Comparison of ENCODE assay signal across 11 cellular contexts in the genomic region with DNA sequence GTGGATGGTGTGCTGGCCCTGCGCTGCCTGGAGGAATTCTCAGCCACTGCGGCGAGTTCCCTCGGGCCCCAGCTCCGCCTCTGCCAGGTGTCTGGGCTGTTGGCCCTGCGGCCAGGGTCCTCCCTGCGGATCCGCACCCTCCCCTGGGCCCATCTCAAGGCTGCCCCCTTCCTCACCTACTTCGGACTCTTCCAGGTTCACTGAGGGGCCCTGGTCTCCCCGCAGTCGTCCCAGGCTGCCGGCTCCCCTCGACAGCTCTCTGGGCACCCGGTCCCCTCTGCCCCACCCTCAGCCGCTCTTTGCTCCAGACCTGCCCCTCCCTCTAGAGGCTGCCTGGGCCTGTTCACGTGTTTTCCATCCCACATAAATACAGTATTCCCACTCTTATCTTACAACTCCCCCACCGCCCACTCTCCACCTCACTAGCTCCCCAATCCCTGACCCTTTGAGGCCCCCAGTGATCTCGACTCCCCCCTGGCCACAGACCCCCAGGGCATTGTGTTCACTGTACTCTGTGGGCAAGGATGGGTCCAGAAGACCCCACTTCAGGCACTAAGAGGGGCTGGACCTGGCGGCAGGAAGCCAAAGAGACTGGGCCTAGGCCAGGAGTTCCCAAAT. TPM values are rescaled to one million over a fixed set of nuclear protein-coding genes. Genes with fewer than 3 reads are reported as not detected.
A peak's percentile ranks its signal among the peaks of the same experiment; 100 is the strongest.
DNase-seq lines count a peak whose midpoint lies in the region; ATAC-seq and TF ChIP-seq lines count a peak whose summit lies in the region.
"Had no signal": no experiment of that assay in that cellular context is flagged by ENCODE, and none has a peak within 500 bp of the region (broad histone marks: within the 10 kb centered on the region; RNA-seq: fewer than 3 reads in every experiment).

No MANE protein-coding gene starts in this region.

- peak overlapping the region in 1 of 8 donors; percentile 42 for H3K27ac Mint-ChIP-seq in CD8-positive, alpha-beta memory T cell

- POLR2A ChIA-PET in CD8-positive, alpha-beta memory T cell (lab: Charles Lee): no interaction called here

- intact Hi-C loops in psoas muscle (cut with DNase I): no loop called here

- TF ChIP-seq CTCF in right atrium auricular region (IDR thresholded peaks at IDR 0.05) (no peak), psoas muscle (IDR thresholded peaks at IDR 0.05) (no peak)

- peaks cover 0 to 4% of the 10 kb centered on the region in 2 donors for H3K27me3 Mint-ChIP-seq in CD8-positive, alpha-beta memory T cell

- peaks cover 37 to 42% (median 42%) of the 10 kb centered on the region in 3 donors for H3K4me1 Mint-ChIP-seq in CD8-positive, alpha-beta memory T cell

- TF ChIP-seq POLR2A in Raji (IDR thresholded peaks at IDR 0.05; ENCODE audit: insufficient read depth, low read depth, low read length): 0 out of 2 replicates have a peak, but pooled peaks have one; percentile 8

- peak overlapping the region; percentile 94 for H3K27ac ChIP-seq in BLaER1
- peak overlapping the region; percentile 86 to 95 for H3K27ac ChIP-seq in right atrium auricular region
- H3K27ac ChIP-seq in psoas muscle: peak overlapping the region; percentile 94
- no peak overlapping the region for H3K27ac ChIP-seq in CD8-positive, alpha-beta memory T cell (ENCODE audit: low read depth, low read length)

- H4K20me1 ChIP-seq in BLaER1: peaks cover under 1% of the 10 kb centered on the region; the same call in 1 of the 2 replicates

- no peak overlapping the region for H3K4me3 Mint-ChIP-seq in CD8-positive, alpha-beta memory T cell

- H3K9ac ChIP-seq in BLaER1: peak overlapping the region; percentile 96; the same call in 1 of the 2 replicates

- H3K4me2 ChIP-seq in BLaER1: peak overlapping the region; percentile 100

- ATAC-seq in psoas muscle: no peak
- no peak for ATAC-seq in GM18502 (IDR thresholded peaks at IDR 0.05; ENCODE audit: poor library complexity, unreplicated experiment)

- no peaks in the 10 kb centered on the region for H3K36me3 ChIP-seq in BLaER1
- no peaks in the 10 kb centered on the region for H3K36me3 ChIP-seq in right atrium auricular region
- no peaks in the 10 kb centered on the region for H3K36me3 ChIP-seq in psoas muscle (ENCODE audit: insufficient read depth in 1 of 2, low read depth in 1 of 2)
- no peaks in the 10 kb centered on the region for H3K36me3 ChIP-seq in CD8-positive, alpha-beta memory T cell (ENCODE audit: insufficient read depth, low read length)

- CTCF ChIA-PET in CD8-positive, alpha-beta memory T cell (lab: Charles Lee): interaction anchor here (1.6 to 2.6 kb wide), 3 partner anchors 34 to 201 kb away, joined by 6 to 10 read pairs (median 9); partner anchors contain the start of gene TMEM95

- H3K27me3 ChIP-seq in BLaER1 (no peaks in the 10 kb centered on the region), right atrium auricular region (no peaks in the 10 kb centered on the region), psoas muscle (ENCODE audit: insufficient read depth in 3 of 3, low read length in 2 of 3) (no peaks in the 10 kb centered on the region)
- H3K27me3 ChIP-seq in CD8-positive, alpha-beta memory T cell (ENCODE audit: insufficient read depth, low read length, poor library complexity, severe bottlenecking): no peaks in the 10 kb centered on the region

- peaks cover 0 to 26% (median 2%) of the 10 kb centered on the region in 3 donors for H3K36me3 Mint-ChIP-seq in CD8-positive, alpha-beta memory T cell

- peaks cover 0 to 2% (median 0%) of the 10 kb centered on the region in 5 donors for H3K9me3 Mint-ChIP-seq in CD8-positive, alpha-beta memory T cell

- DNase-seq in right atrium auricular region (ENCODE audit: low spot score) (no peak), psoas muscle (no peak), SIG-M5 treated with dmso at 0.1 percent for 504 hours (lab: John Stamatoyannopoulos, UW; ENCODE audit: unreplicated experiment) (no peak)
- no peak for DNase-seq in activated CD8-positive, alpha-beta memory T cell treated with anti-CD3 and anti-CD28 coated beads, Interleukin-2, amount 50 U/mL, for 4 hours
- no peak for DNase-seq in CD8-positive, alpha-beta memory T cell
- DNase-seq: NCI-H1436 treated with DMSO at 0.1 percent for 48 hours, T1000 had no signal

- H3K4me3 ChIP-seq in BLaER1: no peak overlapping the region
- H3K4me3 ChIP-seq in right atrium auricular region: no peak overlapping the region
- H3K4me3 ChIP-seq in psoas muscle: no peak overlapping the region
- no peak overlapping the region for H3K4me3 ChIP-seq in CD8-positive, alpha-beta memory T cell (ENCODE audit: low read length)
- H3K4me3 ChIP-seq: lung had no signal

- WGBS in psoas muscle, 3 donors: 59 to 67% (median 66%) methylated on average over 16 to 19 of the region's 19 CpGs

- H3K4me1 ChIP-seq in BLaER1 (peaks cover 60% of the 10 kb centered on the region), right atrium auricular region (peaks cover 0 to 47% of the 10 kb centered on the region in 2 donors), psoas muscle (peaks cover 29% of the 10 kb centered on the region)
- peaks cover 51% of the 10 kb centered on the region for H3K4me1 ChIP-seq in CD8-positive, alpha-beta memory T cell (ENCODE audit: insufficient read depth, low read length)

- no peaks in the 10 kb centered on the region for H3K9me3 ChIP-seq in BLaER1
- H3K9me3 ChIP-seq in right atrium auricular region: no peaks in the 10 kb centered on the region
- no peaks in the 10 kb centered on the region for H3K9me3 ChIP-seq in psoas muscle
- H3K9me3 ChIP-seq in CD8-positive, alpha-beta memory T cell (ENCODE audit: low read length): no peaks in the 10 kb centered on the region

RNA-seq across cellular contexts. Expression of gene TNFSF13, which starts 1.3 kb away (rescaled TPM):
- 10 to 100 TPM; 11.0 to 16.9 TPM for total RNA-seq in right atrium auricular region
- total RNA-seq in psoas muscle: 1 to 10 TPM; 4.0 to 5.4 (median 4.5) TPM
- 1 to 10 TPM; 2.8 to 4.3 (median 3.1) TPM for polyA plus RNA-seq in psoas muscle
- total RNA-seq in CD8-positive, alpha-beta memory T cell: 1 to 10 TPM in 1 of 2 experiments, under 1 TPM in 1; 0.80 to 1.6 TPM
- polyA plus RNA-seq in CD8-positive, alpha-beta memory T cell: not detected

RNA-seq across cellular contexts. Expression of gene SENP3, which starts 4.5 kb away (rescaled TPM):
- total RNA-seq in right atrium auricular region (10 to 100 TPM; 45.9 to 56.1 TPM), psoas muscle (10 to 100 TPM; 24.0 to 40.7 (median 38.3) TPM)
- polyA plus RNA-seq in psoas muscle: 10 to 100 TPM; 44.1 to 90.5 (median 76.1) TPM
- total RNA-seq in CD8-positive, alpha-beta memory T cell: 100 to 1,000 TPM; 111 to 121 TPM
- 12.0 TPM for polyA plus RNA-seq in CD8-positive, alpha-beta memory T cell

RNA-seq across cellular contexts. Expression of gene TNFSF12, which starts 8.4 kb away (rescaled TPM):
- total RNA-seq in right atrium auricular region: 10 to 100 TPM; 39.6 to 50.2 TPM
- total RNA-seq in psoas muscle: 10 to 100 TPM; 14.3 to 23.4 (median 15.6) TPM
- polyA plus RNA-seq in psoas muscle: 10 to 100 TPM; 10.2 to 18.9 (median 13.8) TPM
- 10 to 100 TPM; 18.6 to 22.5 TPM for total RNA-seq in CD8-positive, alpha-beta memory T cell
- polyA plus RNA-seq in CD8-positive, alpha-beta memory T cell: 60.8 TPM

RNA-seq across cellular contexts. Expression of gene CD68, which starts 22.2 kb away (rescaled TPM):
- total RNA-seq in right atrium auricular region (10 to 100 TPM; 16.2 to 54.2 TPM), psoas muscle (10 to 100 TPM; 15.8 to 38.4 (median 26.4) TPM)
- polyA plus RNA-seq in psoas muscle: 100 to 1,000 TPM in 1 of 3 donors, 10 to 100 TPM in 2; 16.5 to 298 (median 21.8) TPM
- total RNA-seq in CD8-positive, alpha-beta memory T cell: 10 to 100 TPM; 11.1 to 12.7 TPM
- 1.2 TPM for polyA plus RNA-seq in CD8-positive, alpha-beta memory T cell

RNA-seq across cellular contexts. Expression of gene MPDU1, which starts 26.4 kb away (rescaled TPM):
- total RNA-seq in right atrium auricular region: 10 to 100 TPM; 55.4 to 81.1 TPM
- 10 to 100 TPM; 19.3 to 40.6 (median 34.1) TPM for total RNA-seq in psoas muscle
- polyA plus RNA-seq in psoas muscle: 100 to 1,000 TPM in 1 of 3 donors, 10 to 100 TPM in 2; 53.6 to 147 (median 77.8) TPM
- 100 to 1,000 TPM; 115 to 124 TPM for total RNA-seq in CD8-positive, alpha-beta memory T cell
- polyA plus RNA-seq in CD8-positive, alpha-beta memory T cell: 40.5 TPM
